Comparison of ENCODE assay signal across 17 cellular contexts in the genomic region with DNA sequence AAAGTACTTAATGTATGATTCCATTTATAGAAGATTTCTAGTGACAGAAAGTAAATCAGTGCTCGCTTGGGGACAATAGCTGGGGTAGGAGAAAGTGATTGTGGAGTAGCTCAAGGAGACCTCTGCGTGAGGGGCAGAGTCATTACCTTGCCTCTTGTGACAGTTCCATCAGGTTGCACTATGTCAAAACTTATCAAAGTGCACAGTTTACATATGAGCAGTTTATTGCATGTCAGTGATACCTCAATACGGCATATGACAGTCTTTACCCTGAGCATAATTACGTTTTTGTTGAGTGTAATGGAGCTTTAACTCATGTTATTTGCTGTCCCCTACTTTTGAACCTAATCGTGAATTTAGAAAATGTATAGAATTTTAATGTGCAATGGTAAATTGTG.
"Had no signal": no experiment of that assay in that cellular context is flagged by ENCODE, and none has a peak within 500 bp of the region (broad histone marks: within the 10 kb centered on the region; RNA-seq: fewer than 3 reads in every experiment).

No MANE protein-coding gene starts in this region.

- ATAC-seq: activated CD4-positive, CD25-positive, alpha-beta regulatory T cell treated with anti-CD3 and anti-CD28 coated beads, Interleukin-2, amount 50 U/mL, for 24 hours; activated CD8-positive, alpha-beta T cell treated with anti-CD3 and anti-CD28 coated beads, Interleukin-2, amount 10 ng/mL, durations not matched to agents 7 days and 5 days; effector memory CD8-positive, alpha-beta T cell; naive thymus-derived CD4-positive, alpha-beta T cell; sciatic nerve had no signal

- DNase-seq: activated CD4-positive, alpha-beta T cell treated with anti-CD3 and anti-CD28 coated beads, Interleukin-2, amount 10 ng/mL, durations not matched to agents 7 days and 5 days; activated CD8-positive, alpha-beta T cell treated with anti-CD3 and anti-CD28 coated beads, Interleukin-2, amount 10 ng/mL, durations not matched to agents 7 days and 5 days; activated naive CD4-positive, alpha-beta T cell treated with Interleukin-2 at 50 U/mL for 16 hours; activated T-cell treated with anti-CD3 and anti-CD28 coated beads, Interleukin-2, amount 50 U/mL, for 24 hours; anterior cingulate cortex; caudate nucleus; effector memory CD8-positive, alpha-beta T cell; esophagus squamous epithelium; mesendoderm; naive thymus-derived CD4-positive, alpha-beta T cell; stimulated activated CD4-positive, alpha-beta T cell treated with anti-CD3 and anti-CD28 coated beads, Interleukin-4, amount 100 ng/mL, for 1 hour; stomach had no signal

- H3K27ac Mint-ChIP-seq: activated CD4-positive, alpha-beta T cell treated with anti-CD3 and anti-CD28 coated beads, Interleukin-2, amount 10 ng/mL, durations not matched to agents 7 days and 5 days; activated CD8-positive, alpha-beta T cell treated with anti-CD3 and anti-CD28 coated beads, Interleukin-2, amount 10 ng/mL, durations not matched to agents 7 days and 5 days; activated T-cell treated with anti-CD3 and anti-CD28 coated beads, Interleukin-2, amount 50 U/mL, for 24 hours; activated T-helper 2 cell treated with anti-CD3 and anti-CD28 coated beads, Interferon-gamma antibody, Interleukin-2, Interleukin-4, amounts not matched to agents 10 μg/mL and 5 μg/mL and 100 μg/mL, durations not matched to agents 14 hours and 24 hours and 36 hours; effector memory CD8-positive, alpha-beta T cell; naive thymus-derived CD4-positive, alpha-beta T cell; type B pancreatic cell had no signal

- H3K36me3 ChIP-seq: esophagus squamous epithelium, stomach had no signal

- H3K9me3 ChIP-seq: esophagus squamous epithelium, stomach had no signal

- H3K4me3 ChIP-seq: esophagus squamous epithelium, smooth muscle cell, stomach had no signal

- H3K27me3 ChIP-seq: stomach had no signal

- H3K36me3 Mint-ChIP-seq: naive thymus-derived CD4-positive, alpha-beta T cell; type B pancreatic cell had no signal

- H3K9me3 Mint-ChIP-seq: activated CD4-positive, alpha-beta T cell treated with anti-CD3 and anti-CD28 coated beads, Interleukin-2, amount 10 ng/mL, durations not matched to agents 7 days and 5 days; activated T-cell treated with anti-CD3 and anti-CD28 coated beads, Interleukin-2, amount 50 U/mL, for 24 hours; activated T-helper 2 cell treated with anti-CD3 and anti-CD28 coated beads, Interferon-gamma antibody, Interleukin-2, Interleukin-4, amounts not matched to agents 10 μg/mL and 5 μg/mL and 100 μg/mL, durations not matched to agents 14 hours and 24 hours and 36 hours; effector memory CD8-positive, alpha-beta T cell; naive thymus-derived CD4-positive, alpha-beta T cell; type B pancreatic cell had no signal

- H3K27ac ChIP-seq: esophagus squamous epithelium, stomach had no signal

- H3K4me2 ChIP-seq: smooth muscle cell had no signal

- H3K4me1 Mint-ChIP-seq: activated CD4-positive, alpha-beta T cell treated with anti-CD3 and anti-CD28 coated beads, Interleukin-2, amount 10 ng/mL, durations not matched to agents 7 days and 5 days; naive thymus-derived CD4-positive, alpha-beta T cell had no signal

- H3K4me3 Mint-ChIP-seq: activated CD4-positive, alpha-beta T cell treated with anti-CD3 and anti-CD28 coated beads, Interleukin-2, amount 10 ng/mL, durations not matched to agents 7 days and 5 days; activated CD8-positive, alpha-beta T cell treated with anti-CD3 and anti-CD28 coated beads, Interleukin-2, amount 10 ng/mL, durations not matched to agents 7 days and 5 days; activated T-cell treated with anti-CD3 and anti-CD28 coated beads, Interleukin-2, amount 50 U/mL, for 24 hours; effector memory CD8-positive, alpha-beta T cell; naive thymus-derived CD4-positive, alpha-beta T cell; type B pancreatic cell had no signal
